Comparison of ENCODE assay signal across 15 cellular contexts in the genomic region with DNA sequence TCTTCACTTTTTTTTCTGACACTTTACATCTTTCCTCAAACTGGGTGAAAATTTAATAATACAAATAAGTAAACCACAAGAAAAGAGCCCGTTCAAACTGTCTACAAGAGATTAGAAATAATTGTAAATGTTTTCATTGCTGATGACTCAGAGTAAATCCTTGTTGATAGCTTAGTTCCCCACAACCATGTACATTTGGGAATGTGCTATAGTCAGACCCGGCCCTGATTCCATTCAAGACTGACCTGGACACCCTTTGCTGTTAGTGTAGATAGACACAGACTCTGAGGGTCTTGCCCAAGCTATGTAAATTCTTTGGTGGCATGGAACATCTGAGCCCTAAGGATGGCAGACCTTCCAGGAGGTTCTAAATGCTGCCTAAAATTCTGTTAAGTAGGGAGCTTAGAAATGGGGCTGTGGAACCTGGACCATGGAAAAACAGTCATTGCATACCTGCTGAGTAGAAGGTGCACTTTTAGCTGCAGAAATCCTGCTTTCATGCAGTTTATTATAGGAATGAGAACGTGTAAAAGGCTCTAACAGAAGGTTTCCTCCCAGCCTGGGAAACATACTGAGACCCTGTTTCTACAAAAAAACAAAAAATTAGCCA. TPM values are rescaled to one million over a fixed set of nuclear protein-coding genes. Genes with fewer than 3 reads are reported as not detected.
DNase-seq lines count a peak whose midpoint lies in the region; ATAC-seq and TF ChIP-seq lines count a peak whose summit lies in the region.
"Had no signal": no experiment of that assay in that cellular context is flagged by ENCODE, and none has a peak within 500 bp of the region (broad histone marks: within the 10 kb centered on the region; RNA-seq: fewer than 3 reads in every experiment).

No MANE protein-coding gene starts in this region.

- H3K9me3 Mint-ChIP-seq in CD8-positive, alpha-beta memory T cell: no peaks in the 10 kb centered on the region
- H3K9me3 Mint-ChIP-seq: activated T-helper 2 cell treated with anti-CD3 and anti-CD28 coated beads, Interferon-gamma antibody, Interleukin-2, Interleukin-4, amounts not matched to agents 10 μg/mL and 5 μg/mL and 100 μg/mL, durations not matched to agents 14 hours and 24 hours and 36 hours had no signal

- no peak overlapping the region for H3K4me2 ChIP-seq in fibroblast of lung (ENCODE audit: extremely low read depth, insufficient read depth, low read length)

- H3K27me3 Mint-ChIP-seq in CD8-positive, alpha-beta memory T cell: no peaks in the 10 kb centered on the region

- no peak overlapping the region for H2AFZ ChIP-seq in fibroblast of lung (ENCODE audit: low read length)

- CTCF ChIA-PET in CD8-positive, alpha-beta memory T cell (lab: Charles Lee): interaction anchor here (1.3 to 1.5 kb wide), 2 partner anchors 9 to 89 kb away, joined by 4 to 7 read pairs; no protein-coding TSS in a partner anchor

- no peak overlapping the region for H3K9ac ChIP-seq in fibroblast of lung (ENCODE audit: insufficient read depth, low read length)

- H3K4me1 ChIP-seq in CD8-positive, alpha-beta memory T cell (ENCODE audit: insufficient read depth, low read length): peaks cover 51% of the 10 kb centered on the region
- H3K4me1 ChIP-seq in fibroblast of lung (ENCODE audit: control insufficient read depth, extremely low read depth, insufficient read depth, low read length): peaks cover 2% of the 10 kb centered on the region

- H3K27me3 ChIP-seq in CD8-positive, alpha-beta memory T cell (ENCODE audit: insufficient read depth, low read length, poor library complexity, severe bottlenecking): no peaks in the 10 kb centered on the region
- no peaks in the 10 kb centered on the region for H3K27me3 ChIP-seq in fibroblast of lung (ENCODE audit: control insufficient read depth, insufficient read depth, low read length)
- H3K27me3 ChIP-seq: vagina had no signal

- peaks cover 25% of the 10 kb centered on the region for H3K79me2 ChIP-seq in fibroblast of lung (ENCODE audit: control insufficient read depth, insufficient read depth, low read length)

- TF ChIP-seq CTCF in fibroblast of lung (conservative IDR thresholded peaks at IDR 0.05 in 1 of 2, IDR thresholded peaks at IDR 0.05 in 1 of 2; ENCODE audit: low read depth in 1 of 2, low read length in 2 of 2): no peak

- no peaks in the 10 kb centered on the region for H4K20me1 ChIP-seq in fibroblast of lung (ENCODE audit: control insufficient read depth, extremely low read depth, insufficient read depth, low read length)

- no peak for ATAC-seq in left lobe of liver
- ATAC-seq in HG03439 (IDR thresholded peaks at IDR 0.05; ENCODE audit: unreplicated experiment): no peak
- ATAC-seq: left colon, right cardiac atrium had no signal

- no peak overlapping the region for H3K4me3 ChIP-seq in CD8-positive, alpha-beta memory T cell (ENCODE audit: low read length)
- no peak overlapping the region for H3K4me3 ChIP-seq in fibroblast of lung (replicated peaks in 1 of 4; ENCODE audit: control extremely low read depth in 1 of 4, insufficient read depth in 1 of 4, low read depth in 3 of 4, low read length in 4 of 4)
- H3K4me3 ChIP-seq: vagina had no signal

- peak overlapping the region in 2 of 8 donors; percentile 52 to 61 for H3K27ac Mint-ChIP-seq in CD8-positive, alpha-beta memory T cell
- H3K27ac Mint-ChIP-seq: activated T-helper 2 cell treated with anti-CD3 and anti-CD28 coated beads, Interferon-gamma antibody, Interleukin-2, Interleukin-4, amounts not matched to agents 10 μg/mL and 5 μg/mL and 100 μg/mL, durations not matched to agents 14 hours and 24 hours and 36 hours had no signal

- POLR2A ChIA-PET in CD8-positive, alpha-beta memory T cell (lab: Charles Lee): no interaction called here

- no peak overlapping the region for H3K27ac ChIP-seq in CD8-positive, alpha-beta memory T cell (ENCODE audit: low read depth, low read length)
- no peak overlapping the region for H3K27ac ChIP-seq in fibroblast of lung (ENCODE audit: insufficient read depth, low read length)
- H3K27ac ChIP-seq: C4-2B, vagina had no signal

- no peaks in the 10 kb centered on the region for H3K9me3 ChIP-seq in CD8-positive, alpha-beta memory T cell (ENCODE audit: low read length)
- no peaks in the 10 kb centered on the region for H3K9me3 ChIP-seq in fibroblast of lung (ENCODE audit: control insufficient read depth, insufficient read depth, low read depth, low read length)
- H3K9me3 ChIP-seq: vagina had no signal

- peak; percentile 13 for DNase-seq in AG08395 (ENCODE audit: low spot score)
- DNase-seq in CD8-positive, alpha-beta memory T cell: no peak
- DNase-seq in NCI-H226: peak; percentile 3
- peak; percentile 10 to 66 for DNase-seq in fibroblast of lung (ENCODE audit: low read depth in 2 of 2)
- DNase-seq in DMS53 treated with DMSO at 0.1 percent for 48 hours (lab: John Stamatoyannopoulos, UW; ENCODE audit: unreplicated experiment): no peak
- DNase-seq in left lobe of liver (ENCODE audit: low spot score): no peak
- no peak for DNase-seq in cardiac septum (ENCODE audit: low spot score)
- DNase-seq: left colon; NCI-H2227 treated with DMSO at 0.1 percent for 48 hours; right cardiac atrium; stimulated activated naive CD4-positive, alpha-beta T cell treated with Interleukin-2 at 50 U/mL for 16 hours had no signal

- peaks cover 4 to 26% (median 10%) of the 10 kb centered on the region in 3 donors for H3K36me3 Mint-ChIP-seq in CD8-positive, alpha-beta memory T cell

- H3K4me1 Mint-ChIP-seq in CD8-positive, alpha-beta memory T cell: peaks cover 71 to 90% (median 88%) of the 10 kb centered on the region in 3 donors

- no peaks in the 10 kb centered on the region for H3K36me3 ChIP-seq in CD8-positive, alpha-beta memory T cell (ENCODE audit: insufficient read depth, low read length)
- H3K36me3 ChIP-seq in fibroblast of lung (ENCODE audit: control insufficient read depth, insufficient read depth, low read length): no peaks in the 10 kb centered on the region
- H3K36me3 ChIP-seq: vagina had no signal

- intact Hi-C loops in cardiac septum (cut with DNase I): loop anchor here (5.0 kb wide), 2 partner anchors 38 to 87 kb away; no protein-coding TSS in a partner anchor

- peak overlapping the region in 6 of 7 donors; percentile 9 to 73 (median 30) for H3K4me3 Mint-ChIP-seq in CD8-positive, alpha-beta memory T cell

RNA-seq across cellular contexts. Expression of gene MALT1, which starts 3.7 kb away (rescaled TPM):
- 10 to 100 TPM; 33.1 to 35.8 TPM for total RNA-seq in CD8-positive, alpha-beta memory T cell
- polyA plus RNA-seq in CD8-positive, alpha-beta memory T cell: 41.4 TPM
- total RNA-seq in fibroblast of lung (18.0 and 19.3 TPM in 2 replicates), left lobe of liver (10.4 TPM), cardiac septum (12.8 TPM)
- 13.0 and 25.5 TPM in 2 replicates for polyA plus RNA-seq in fibroblast of lung
- polyA plus RNA-seq in fibroblast of lung (2012): 7.0 and 13.9 TPM in 2 replicates
- 6.3 and 10.0 TPM in 2 replicates for polyA minus RNA-seq in fibroblast of lung (ENCODE audit: low replicate concordance)

RNA-seq across cellular contexts. Expression of gene ALPK2, which starts 46.1 kb away (rescaled TPM):
- under 1 TPM; 0.38 to 0.55 TPM for total RNA-seq in CD8-positive, alpha-beta memory T cell
- 0.21 TPM for polyA plus RNA-seq in CD8-positive, alpha-beta memory T cell
- total RNA-seq in fibroblast of lung (6.9 and 12.1 TPM in 2 replicates), left lobe of liver (5.0 TPM), cardiac septum (116 TPM)
- polyA plus RNA-seq in fibroblast of lung: 2.4 and 44.1 TPM in 2 replicates
- polyA plus RNA-seq in fibroblast of lung (2012): 1.6 and 33.1 TPM in 2 replicates
- 2.9 and 24.3 TPM in 2 replicates for polyA minus RNA-seq in fibroblast of lung (ENCODE audit: low replicate concordance)

Comparison
In these comparisons a context has a peak if more than half of its experiments do, and no peak if none do; other contexts are left out.
1. DNase-seq: peak in AG08395 (single experiment), NCI-H226 (single experiment) and fibroblast of lung (2 of 2); none in CD8-positive, alpha-beta memory T cell (0 of 5), DMS53 treated with DMSO at 0.1 percent for 48 hours (single experiment), left lobe of liver (single experiment) and cardiac septum (single experiment).